In the genomic region with DNA sequence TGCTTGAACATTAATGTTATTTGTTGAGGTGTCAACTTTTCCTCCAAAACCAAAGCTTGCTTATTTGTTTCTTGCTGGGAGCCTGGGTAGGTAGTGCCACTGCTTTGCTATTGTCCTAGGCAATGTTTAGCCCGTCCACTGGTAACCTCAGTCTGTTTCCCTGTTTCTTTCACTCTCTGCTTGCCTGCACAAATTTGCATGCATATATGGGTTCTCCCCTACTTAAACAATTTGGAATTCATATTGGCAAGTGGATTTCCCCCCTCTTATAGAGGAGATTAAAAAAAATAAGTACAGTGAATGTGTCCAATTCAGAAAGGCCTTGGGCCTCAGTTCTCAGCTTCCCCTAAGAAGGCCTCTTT, we compare ENCODE assay signal across 13 cellular contexts. TPM values are rescaled to one million over a fixed set of nuclear protein-coding genes. Genes with fewer than 3 reads are reported as not detected.
A peak's percentile ranks its signal among the peaks of the same experiment; 100 is the strongest.
DNase-seq lines count a peak whose midpoint lies in the region; ATAC-seq and TF ChIP-seq lines count a peak whose summit lies in the region.
"Had no signal": no experiment of that assay in that cellular context is flagged by ENCODE, and none has a peak within 500 bp of the region (broad histone marks: within the 10 kb centered on the region; RNA-seq: fewer than 3 reads in every experiment).

No MANE protein-coding gene starts in this region.

- no peaks in the 10 kb centered on the region for H3K9me2 ChIP-seq in neural cell (ENCODE audit: insufficient read depth, low read length)

- TF ChIP-seq CTCF in gastroesophageal sphincter (IDR thresholded peaks at IDR 0.05) = no peak
- TF ChIP-seq CTCF in neural cell (IDR thresholded peaks at IDR 0.05; ENCODE audit: poor library complexity, severe bottlenecking) = no peak
- TF ChIP-seq CTCF in thyroid gland (IDR thresholded peaks at IDR 0.05) = no peak
- no peak for TF ChIP-seq CTCF in osteocyte (IDR thresholded peaks at IDR 0.05)

- H3K4me3 ChIP-seq in SJCRH30 = peak overlapping the region; percentile 29; the same call in 1 of the 2 replicates
- no peak overlapping the region for H3K4me3 ChIP-seq in gastroesophageal sphincter
- H3K4me3 ChIP-seq in neural cell (ENCODE audit: low read length) = no peak overlapping the region
- no peak overlapping the region for H3K4me3 ChIP-seq in thyroid gland (replicated peaks in 1 of 3)
- H3K4me3 ChIP-seq: colonic mucosa had no signal

- no peaks in the 10 kb centered on the region for H3K9me3 Mint-ChIP-seq in osteocyte (ENCODE audit: unreplicated experiment)
- H3K9me3 Mint-ChIP-seq: activated naive CD4-positive, alpha-beta T cell treated with anti-CD3 and anti-CD28 coated beads, Interleukin-2, amount 50 U/mL, for 24 hours; stimulated activated memory B cell treated with anti-CD40 and anti-IgM and Interleukin-4, amounts not matched to agents 10 μg/mL and 1 μg/mL and 100 μg/mL, for 72 hours had no signal

- peaks cover 3% of the 10 kb centered on the region for H3K4me1 Mint-ChIP-seq in osteocyte (ENCODE audit: unreplicated experiment)
- H3K4me1 Mint-ChIP-seq: activated naive CD4-positive, alpha-beta T cell treated with anti-CD3 and anti-CD28 coated beads, Interleukin-2, amount 50 U/mL, for 24 hours; CD8-positive, alpha-beta memory T cell; stimulated activated memory B cell treated with anti-CD40 and anti-IgM and Interleukin-4, amounts not matched to agents 10 μg/mL and 1 μg/mL and 100 μg/mL, for 72 hours had no signal

- no peaks in the 10 kb centered on the region for H3K36me3 ChIP-seq in SJCRH30
- no peaks in the 10 kb centered on the region for H3K36me3 ChIP-seq in gastroesophageal sphincter
- H3K36me3 ChIP-seq in neural cell (ENCODE audit: insufficient read depth, low read length) = no peaks in the 10 kb centered on the region
- no peaks in the 10 kb centered on the region for H3K36me3 ChIP-seq in thyroid gland
- H3K36me3 ChIP-seq: colonic mucosa had no signal

- TF ChIP-seq POLR2A in gastroesophageal sphincter (IDR thresholded peaks at IDR 0.05) = no peak
- no peak for TF ChIP-seq POLR2A in thyroid gland (IDR thresholded peaks at IDR 0.05)

- ATAC-seq in gastroesophageal sphincter (no peak), GM21619 (IDR thresholded peaks at IDR 0.05; ENCODE audit: unreplicated experiment) (no peak)
- ATAC-seq: stimulated activated memory B cell treated with anti-CD40 and anti-IgM and Interleukin-4, amounts not matched to agents 10 μg/mL and 1 μg/mL and 100 μg/mL, for 72 hours had no signal

- H4K20me1 ChIP-seq in neural cell (ENCODE audit: insufficient read depth) = no peaks in the 10 kb centered on the region

- H3F3A ChIP-seq in neural cell (ENCODE audit: insufficient read depth, low read length, poor library complexity, severe bottlenecking) = no peaks in the 10 kb centered on the region

- peak overlapping the region; percentile 88 for H2AFZ ChIP-seq in neural cell (ENCODE audit: low read depth, low read length)

- H3K79me2 ChIP-seq in neural cell (replicated peaks; ENCODE audit: insufficient read depth, low read length) = no peaks in the 10 kb centered on the region

- H3K27ac ChIP-seq in SJCRH30 = peak overlapping the region; percentile 24; the same call in 1 of the 2 replicates
- peak overlapping the region; percentile 36 to 85 (median 84) for H3K27ac ChIP-seq in gastroesophageal sphincter
- H3K27ac ChIP-seq in neural cell (ENCODE audit: low read length) = no peak overlapping the region
- H3K27ac ChIP-seq in thyroid gland = peak overlapping the region; percentile 26 to 80 (median 62)

- no peak for TF ChIP-seq EP300 in gastroesophageal sphincter (IDR thresholded peaks at IDR 0.05)
- TF ChIP-seq EP300 in neural cell (conservative IDR thresholded peaks at IDR 0.05; ENCODE audit: poor library complexity, severe bottlenecking) = no peak

- H3K4me1 ChIP-seq in SJCRH30 (peaks cover 25% of the 10 kb centered on the region), gastroesophageal sphincter (peaks cover 14 to 59% (median 27%) of the 10 kb centered on the region in 3 donors), thyroid gland (peaks cover 25 to 30% of the 10 kb centered on the region in 2 donors)
- H3K4me1 ChIP-seq: colonic mucosa had no signal

- peak overlapping the region; percentile 49 for H3K9ac ChIP-seq in neural cell (ENCODE audit: low read length)

- H3K27ac Mint-ChIP-seq in osteocyte (ENCODE audit: unreplicated experiment) = no peak overlapping the region
- H3K27ac Mint-ChIP-seq: activated naive CD4-positive, alpha-beta T cell treated with anti-CD3 and anti-CD28 coated beads, Interleukin-2, amount 50 U/mL, for 24 hours; stimulated activated memory B cell treated with anti-CD40 and anti-IgM and Interleukin-4, amounts not matched to agents 10 μg/mL and 1 μg/mL and 100 μg/mL, for 72 hours had no signal

- intact Hi-C loops in thyroid gland (cut with DNase I) = no loop called here

- WGBS in gastroesophageal sphincter (ENCODE audit: low coverage in 1 of 2), 2 donors = 78 to 82% methylated on average over 1 of the region's 1 CpG
- 90 to 94% methylated on average over 1 of the region's 1 CpG for WGBS in thyroid gland, 2 donors

- H3K27me3 ChIP-seq in SJCRH30 (no peaks in the 10 kb centered on the region), gastroesophageal sphincter (no peaks in the 10 kb centered on the region), neural cell (ENCODE audit: insufficient read depth, low read depth, low read length) (no peaks in the 10 kb centered on the region), thyroid gland (no peaks in the 10 kb centered on the region)
- H3K27me3 ChIP-seq: colonic mucosa had no signal

- no peaks in the 10 kb centered on the region for H3K27me3 Mint-ChIP-seq in osteocyte (ENCODE audit: unreplicated experiment)

- no peak overlapping the region for H3K4me2 ChIP-seq in neural cell (ENCODE audit: low read length)

- TF ChIP-seq RAD21 in neural cell (conservative IDR thresholded peaks at IDR 0.05) = no peak

- H3K9me3 ChIP-seq in SJCRH30 (replicated peaks) (no peaks in the 10 kb centered on the region), gastroesophageal sphincter (no peaks in the 10 kb centered on the region), neural cell (ENCODE audit: low read length) (no peaks in the 10 kb centered on the region), thyroid gland (no peaks in the 10 kb centered on the region)
- H3K9me3 ChIP-seq: colonic mucosa had no signal

- no peak overlapping the region for H3K4me3 Mint-ChIP-seq in osteocyte (ENCODE audit: unreplicated experiment)
- H3K4me3 Mint-ChIP-seq: activated naive CD4-positive, alpha-beta T cell treated with anti-CD3 and anti-CD28 coated beads, Interleukin-2, amount 50 U/mL, for 24 hours; CD8-positive, alpha-beta memory T cell; stimulated activated memory B cell treated with anti-CD40 and anti-IgM and Interleukin-4, amounts not matched to agents 10 μg/mL and 1 μg/mL and 100 μg/mL, for 72 hours had no signal

- H3K36me3 Mint-ChIP-seq in osteocyte (ENCODE audit: unreplicated experiment) = no peaks in the 10 kb centered on the region
- H3K36me3 Mint-ChIP-seq: activated naive CD4-positive, alpha-beta T cell treated with anti-CD3 and anti-CD28 coated beads, Interleukin-2, amount 50 U/mL, for 24 hours; CD8-positive, alpha-beta memory T cell; stimulated activated memory B cell treated with anti-CD40 and anti-IgM and Interleukin-4, amounts not matched to agents 10 μg/mL and 1 μg/mL and 100 μg/mL, for 72 hours had no signal

- no peak for DNase-seq in SJCRH30
- DNase-seq in thyroid gland = no peak
- no peak for DNase-seq in OCI-M2 (lab: John Stamatoyannopoulos, UW; ENCODE audit: unreplicated experiment)
- no peak for DNase-seq in osteocyte (ENCODE audit: extremely low spot score, unreplicated experiment)
- DNase-seq: CD8-positive, alpha-beta memory T cell; colonic mucosa; Kasumi-1; stimulated activated CD4-positive, alpha-beta T cell treated with anti-CD3 and anti-CD28 coated beads, Interleukin-2, amount 100 ng/mL, for 48 hours had no signal

TF ChIP-seq in neural cell, 6 proteins besides CTCF, POLR2A, EP300 and RAD21:
- no peak for TF ChIP-seq POLR2AphosphoS5 (IDR thresholded peaks at IDR 0.05)
- TF ChIP-seq EZH2 (IDR thresholded peaks at IDR 0.05; ENCODE audit: borderline replicate concordance, insufficient read depth, low read length, poor library complexity, severe bottlenecking) = no peak
- TF ChIP-seq TAF1 (IDR thresholded peaks at IDR 0.05; ENCODE audit: low read depth) = no peak
- TF ChIP-seq MXI1 (conservative IDR thresholded peaks at IDR 0.05; ENCODE audit: poor library complexity, severe bottlenecking) = no peak
- TF ChIP-seq SMC3 (conservative IDR thresholded peaks at IDR 0.05; ENCODE audit: poor library complexity) = no peak
- TF ChIP-seq, protein P1, sequence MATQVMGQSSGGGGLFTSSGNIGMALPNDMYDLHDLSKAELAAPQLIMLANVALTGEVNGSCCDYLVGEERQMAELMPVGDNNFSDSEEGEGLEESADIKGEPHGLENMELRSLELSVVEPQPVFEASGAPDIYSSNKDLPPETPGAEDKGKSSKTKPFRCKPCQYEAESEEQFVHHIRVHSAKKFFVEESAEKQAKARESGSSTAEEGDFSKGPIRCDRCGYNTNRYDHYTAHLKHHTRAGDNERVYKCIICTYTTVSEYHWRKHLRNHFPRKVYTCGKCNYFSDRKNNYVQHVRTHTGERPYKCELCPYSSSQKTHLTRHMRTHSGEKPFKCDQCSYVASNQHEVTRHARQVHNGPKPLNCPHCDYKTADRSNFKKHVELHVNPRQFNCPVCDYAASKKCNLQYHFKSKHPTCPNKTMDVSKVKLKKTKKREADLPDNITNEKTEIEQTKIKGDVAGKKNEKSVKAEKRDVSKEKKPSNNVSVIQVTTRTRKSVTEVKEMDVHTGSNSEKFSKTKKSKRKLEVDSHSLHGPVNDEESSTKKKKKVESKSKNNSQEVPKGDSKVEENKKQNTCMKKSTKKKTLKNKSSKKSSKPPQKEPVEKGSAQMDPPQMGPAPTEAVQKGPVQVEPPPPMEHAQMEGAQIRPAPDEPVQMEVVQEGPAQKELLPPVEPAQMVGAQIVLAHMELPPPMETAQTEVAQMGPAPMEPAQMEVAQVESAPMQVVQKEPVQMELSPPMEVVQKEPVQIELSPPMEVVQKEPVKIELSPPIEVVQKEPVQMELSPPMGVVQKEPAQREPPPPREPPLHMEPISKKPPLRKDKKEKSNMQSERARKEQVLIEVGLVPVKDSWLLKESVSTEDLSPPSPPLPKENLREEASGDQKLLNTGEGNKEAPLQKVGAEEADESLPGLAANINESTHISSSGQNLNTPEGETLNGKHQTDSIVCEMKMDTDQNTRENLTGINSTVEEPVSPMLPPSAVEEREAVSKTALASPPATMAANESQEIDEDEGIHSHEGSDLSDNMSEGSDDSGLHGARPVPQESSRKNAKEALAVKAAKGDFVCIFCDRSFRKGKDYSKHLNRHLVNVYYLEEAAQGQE (IDR thresholded peaks at IDR 0.05; ENCODE audit: borderline replicate concordance) = no peak

RNA-seq across cellular contexts. Expression of a gene that starts 45.0 kb away (rescaled TPM):
- 13.4 and 15.3 TPM in 2 replicates for total RNA-seq in SJCRH30 (2014; rRNA removed; shearing (Covaris generic))
- 100 to 1,000 TPM in 1 of 4 donors, 10 to 100 TPM in 3; 41.5 to 130 (median 73.9) TPM for total RNA-seq in gastroesophageal sphincter
- 0.53 and 3.8 TPM in 2 replicates for polyA plus RNA-seq in neural cell
- polyA minus RNA-seq in neural cell = 2.2 and 5.2 TPM in 2 replicates
- total RNA-seq in thyroid gland = 10 to 100 TPM; 40.2 to 68.3 (median 51.2) TPM
- total RNA-seq in osteocyte = 17.9 and 22.4 TPM in 2 replicates
- total RNA-seq: CD8-positive, alpha-beta memory T cell had no signal
- polyA plus RNA-seq: CD8-positive, alpha-beta memory T cell had no signal
